In genomic region chr14:105746124-105746514, GRCh38 we compare ENCODE assay signal across 22 cellular contexts.
DNase-seq lines count a peak whose midpoint lies in the region; ATAC-seq and TF ChIP-seq lines count a peak whose summit lies in the region.
"Had no signal": no experiment of that assay in that cellular context is flagged by ENCODE, and none has a peak within 500 bp of the region (broad histone marks: within the 10 kb centered on the region; RNA-seq: fewer than 3 reads in every experiment).

No MANE protein-coding gene starts in this region.

- H3K4me1 ChIP-seq in RWPE2 (ENCODE audit: insufficient read depth, poor library complexity, severe bottlenecking) (no peaks in the 10 kb centered on the region), upper lobe of right lung (no peaks in the 10 kb centered on the region)
- H3K4me1 ChIP-seq: SJCRH30 had no signal

- CTCF ChIA-PET in activated CD4-positive, alpha-beta T cell treated with anti-CD3 and anti-CD28 coated beads, Interleukin-2, amount 10 ng/mL, durations not matched to agents 7 days and 5 days (lab: Charles Lee): no interaction called here

- H3K27ac ChIP-seq in RWPE2 (ENCODE audit: poor library complexity, severe bottlenecking) (no peak overlapping the region), upper lobe of right lung (no peak overlapping the region)
- H3K27ac ChIP-seq: 22Rv1, KMS-11, SJCRH30 had no signal

- H3K27me3 ChIP-seq in RWPE2 (ENCODE audit: insufficient read depth, poor library complexity, severe bottlenecking) (no peaks in the 10 kb centered on the region), upper lobe of right lung (no peaks in the 10 kb centered on the region)
- H3K27me3 ChIP-seq: SJCRH30 had no signal

- H3K36me3 Mint-ChIP-seq in activated CD4-positive, alpha-beta T cell treated with anti-CD3 and anti-CD28 coated beads, Interleukin-2, amount 10 ng/mL, durations not matched to agents 7 days and 5 days (ENCODE audit: low read depth): no peaks in the 10 kb centered on the region
- H3K36me3 Mint-ChIP-seq in osteocyte (ENCODE audit: unreplicated experiment): no peaks in the 10 kb centered on the region
- H3K36me3 Mint-ChIP-seq: CD8-positive, alpha-beta memory T cell had no signal

- H3K36me3 ChIP-seq in RWPE2 (ENCODE audit: low read depth) (no peaks in the 10 kb centered on the region), upper lobe of right lung (no peaks in the 10 kb centered on the region)
- H3K36me3 ChIP-seq: SJCRH30 had no signal

- H3K4me1 Mint-ChIP-seq in activated CD4-positive, alpha-beta T cell treated with anti-CD3 and anti-CD28 coated beads, Interleukin-2, amount 10 ng/mL, durations not matched to agents 7 days and 5 days: no peaks in the 10 kb centered on the region
- no peaks in the 10 kb centered on the region for H3K4me1 Mint-ChIP-seq in osteocyte (ENCODE audit: unreplicated experiment)
- H3K4me1 Mint-ChIP-seq: CD8-positive, alpha-beta memory T cell had no signal

- no peak overlapping the region for H3K4me3 Mint-ChIP-seq in activated CD4-positive, alpha-beta T cell treated with anti-CD3 and anti-CD28 coated beads, Interleukin-2, amount 10 ng/mL, durations not matched to agents 7 days and 5 days
- no peak overlapping the region for H3K4me3 Mint-ChIP-seq in osteocyte (ENCODE audit: unreplicated experiment)
- H3K4me3 Mint-ChIP-seq: CD8-positive, alpha-beta memory T cell had no signal

- intact Hi-C loops in upper lobe of right lung (cut with DNase I): no loop called here

- TF ChIP-seq CTCF in RWPE2 (IDR thresholded peaks at IDR 0.05; ENCODE audit: poor library complexity, severe bottlenecking): no peak
- TF ChIP-seq CTCF in osteocyte (IDR thresholded peaks at IDR 0.05): no peak
- no peak for TF ChIP-seq CTCF in upper lobe of right lung (IDR thresholded peaks at IDR 0.05)

- TF ChIP-seq POLR2A in GM18505 (IDR thresholded peaks at IDR 0.05; ENCODE audit: borderline replicate concordance, extremely low read depth, insufficient read depth, insufficient read length): no peak

- no peaks in the 10 kb centered on the region for H3K9me3 Mint-ChIP-seq in activated CD4-positive, alpha-beta T cell treated with anti-CD3 and anti-CD28 coated beads, Interleukin-2, amount 10 ng/mL, durations not matched to agents 7 days and 5 days
- H3K9me3 Mint-ChIP-seq in osteocyte (ENCODE audit: unreplicated experiment): peaks cover 3% of the 10 kb centered on the region
- H3K9me3 Mint-ChIP-seq: CD8-positive, alpha-beta memory T cell had no signal

- H3K4me3 ChIP-seq in RWPE2 (ENCODE audit: severe bottlenecking) (no peak overlapping the region), upper lobe of right lung (no peak overlapping the region)
- H3K4me3 ChIP-seq: SJCRH30 had no signal

- no peak for DNase-seq in activated CD4-positive, alpha-beta T cell treated with anti-CD3 and anti-CD28 coated beads, Interleukin-2, amount 10 ng/mL, durations not matched to agents 7 days and 5 days
- DNase-seq in activated CD4-positive, alpha-beta T cell treated with anti-CD3 and anti-CD28 coated beads, Interleukin-2, amount 50 U/mL, for 1 hour: no peak
- DNase-seq in RWPE2 (ENCODE audit: low spot score) (peak; percentile 39), osteocyte (ENCODE audit: extremely low spot score, unreplicated experiment) (peak; percentile 77), upper lobe of right lung (peak; percentile 33), NCI-H2029 treated with DMSO at 0.1 percent for 48 hours (lab: John Stamatoyannopoulos, UW) (no peak), hypothalamus (lab: John Stamatoyannopoulos, UW) (no peak)
- DNase-seq: ACHN, C1 segment of cervical spinal cord, GOT3, HCEC 1CT, NCI-H1092 treated with DMSO at 0.1 percent for 48 hours, NCI-H1436 treated with DMSO at 0.1 percent for 48 hours, NCI-H1930, NCI-H226, NCI-H524, NCI-H774, SJCRH30 had no signal

- POLR2A ChIA-PET in activated CD4-positive, alpha-beta T cell treated with anti-CD3 and anti-CD28 coated beads, Interleukin-2, amount 10 ng/mL, durations not matched to agents 7 days and 5 days (lab: Charles Lee): no interaction called here

- H3K9me3 ChIP-seq in RWPE2 (ENCODE audit: severe bottlenecking) (no peaks in the 10 kb centered on the region), upper lobe of right lung (no peaks in the 10 kb centered on the region)
- H3K9me3 ChIP-seq: SJCRH30 had no signal

- peak overlapping the region; percentile 9 for H3K27ac Mint-ChIP-seq in activated CD4-positive, alpha-beta T cell treated with anti-CD3 and anti-CD28 coated beads, Interleukin-2, amount 10 ng/mL, durations not matched to agents 7 days and 5 days
- no peak overlapping the region for H3K27ac Mint-ChIP-seq in osteocyte (ENCODE audit: unreplicated experiment)
- H3K27ac Mint-ChIP-seq: CD8-positive, alpha-beta memory T cell had no signal

- H3K27me3 Mint-ChIP-seq in activated CD4-positive, alpha-beta T cell treated with anti-CD3 and anti-CD28 coated beads, Interleukin-2, amount 10 ng/mL, durations not matched to agents 7 days and 5 days: no peaks in the 10 kb centered on the region
- H3K27me3 Mint-ChIP-seq in osteocyte (ENCODE audit: unreplicated experiment): no peaks in the 10 kb centered on the region

- ATAC-seq in RWPE2 (ENCODE audit: low read depth) (no peak), upper lobe of right lung (no peak), GM18505 (IDR thresholded peaks at IDR 0.05; ENCODE audit: unreplicated experiment) (no peak)

Comparison
In these comparisons a context has a peak if more than half of its experiments do, and no peak if none do; other contexts are left out.
1. DNase-seq: peak in RWPE2 (single experiment), osteocyte (single experiment) and upper lobe of right lung (single experiment); none in activated CD4-positive, alpha-beta T cell treated with anti-CD3 and anti-CD28 coated beads, Interleukin-2, amount 10 ng/mL, durations not matched to agents 7 days and 5 days (single experiment), activated CD4-positive, alpha-beta T cell treated with anti-CD3 and anti-CD28 coated beads, Interleukin-2, amount 50 U/mL, for 1 hour (single experiment), NCI-H2029 treated with DMSO at 0.1 percent for 48 hours (single experiment) and hypothalamus (0 of 51).